In genomic region chr5:179217356-179217755, GRCh38 we compare ENCODE assay signal across 28 cellular contexts.
DNase-seq lines count a peak whose midpoint lies in the region; ATAC-seq and TF ChIP-seq lines count a peak whose summit lies in the region.
"Had no signal": no experiment of that assay in that cellular context is flagged by ENCODE, and none has a peak within 500 bp of the region (broad histone marks: within the 10 kb centered on the region; RNA-seq: fewer than 3 reads in every experiment).

No MANE protein-coding gene starts in this region.

- H3K4me3 ChIP-seq in fibroblast of mammary gland (ENCODE audit: control insufficient read depth, low read depth, low read length), result no peak overlapping the region
- H3K4me3 ChIP-seq in skeletal muscle cell (ENCODE audit: low read depth, low read length), result no peak overlapping the region
- H3K4me3 ChIP-seq: GM23338, left ventricle myocardium inferior, Peyer's patch, spleen, thyroid gland had no signal

- TF ChIP-seq CTCF in fibroblast of mammary gland (conservative IDR thresholded peaks at IDR 0.05; ENCODE audit: control insufficient read depth, insufficient read depth, low read depth, low read length), result no peak

- no peak for ATAC-seq in HG03442 (IDR thresholded peaks at IDR 0.05; ENCODE audit: unreplicated experiment)
- ATAC-seq: GM23338 had no signal

- DNase-seq in GM04503 (ENCODE audit: low read depth) (peak; percentile 15), M059J (ENCODE audit: low read depth) (peak; percentile 15), fibroblast of mammary gland (ENCODE audit: low read depth) (peak; percentile 53), skeletal muscle cell (ENCODE audit: low read depth) (peak; percentile 4), HuH-7 (ENCODE audit: low spot score) (no peak)
- DNase-seq in activated T-cell treated with anti-CD3 and anti-CD28 coated beads, Interleukin-2, amount 50 U/mL, for 1 hour, result no peak
- no peak for DNase-seq in stimulated activated CD4-positive, alpha-beta T cell treated with anti-CD3 and anti-CD28 coated beads, Interleukin-4, amount 100 ng/mL, for 1 hour
- DNase-seq: activated CD4-positive, alpha-beta memory T cell treated with anti-CD3 and anti-CD28 coated beads, Interleukin-2, amount 10 ng/mL, durations not matched to agents 7 days and 5 days; activated CD4-positive, CD25-positive, alpha-beta regulatory T cell treated with anti-CD3 and anti-CD28 coated beads, Interleukin-2, amount 50 U/mL, for 72 hours; activated CD8-positive, alpha-beta memory T cell treated with anti-CD3 and anti-CD28 coated beads, Interleukin-2, amount 50 U/mL, for 48 hours; activated naive CD4-positive, alpha-beta T cell treated with anti-CD3 and anti-CD28 coated beads for 36 hours; CD8-positive, alpha-beta memory T cell; DMS153; left ventricle myocardium inferior; mesendoderm; NCI-H1436 treated with DMSO at 0.1 percent for 48 hours; NCI-H2107; NCI-H446; NCI-H748 treated with DMSO at 0.1 percent for 48 hours; Peyer's patch; SHP77 treated with DMSO at 0.1 percent for 48 hours; stimulated activated CD4-positive, alpha-beta T cell treated with anti-CD3 and anti-CD28 coated beads, Interleukin-2, amount 100 ng/mL, for 24 hours; stimulated activated CD8-positive, alpha-beta memory T cell treated with anti-CD3 and anti-CD28 coated beads, Interleukin-4, amount 100 ng/mL, for 48 hours; T-helper 2 cell; thyroid gland had no signal

Comparison
In these comparisons a context has a peak if more than half of its experiments do, and no peak if none do; other contexts are left out.
1. DNase-seq: peak in GM04503 (single experiment), M059J (single experiment), fibroblast of mammary gland (single experiment) and skeletal muscle cell (single experiment); none in activated T-cell treated with anti-CD3 and anti-CD28 coated beads, Interleukin-2, amount 50 U/mL, for 1 hour (single experiment), stimulated activated CD4-positive, alpha-beta T cell treated with anti-CD3 and anti-CD28 coated beads, Interleukin-4, amount 100 ng/mL, for 1 hour (single experiment) and HuH-7 (single experiment).